Comparison of ENCODE assay signal across 8 cellular contexts in genomic region chr6:128520436-128521301, GRCh38. TPM values are rescaled to one million over a fixed set of nuclear protein-coding genes. Genes with fewer than 3 reads are reported as not detected.
DNase-seq lines count a peak whose midpoint lies in the region; ATAC-seq and TF ChIP-seq lines count a peak whose summit lies in the region.

TSS of gene PTPRK (minus strand) at chr6:128520599. CDS start at chr6:128520358, 241 bp downstream.

- H3K4me1 ChIP-seq in HUES48 (ENCODE audit: control insufficient read depth, insufficient read depth, low read length): peaks cover 23% of the 10 kb centered on the region
- peaks cover 31% of the 10 kb centered on the region for H3K4me1 ChIP-seq in osteoblast (ENCODE audit: insufficient read depth, low read length)

- peak; percentile 48 for TF ChIP-seq CTCF in glutamatergic neuron (IDR thresholded peaks at IDR 0.05; ENCODE audit: partially characterized antibody, unreplicated experiment)
- TF ChIP-seq CTCF in osteoblast (IDR thresholded peaks at IDR 0.05; ENCODE audit: extremely low read depth, low read depth, low read length): peak; percentile 24

- H3K27ac ChIP-seq in HUES48 (ENCODE audit: low read depth, low read length): peak within 1 kb of the TSS; percentile 96
- H3K27ac ChIP-seq in osteoblast (ENCODE audit: low read depth, low read length): peak within 1 kb of the TSS; percentile 93
- H3K27ac ChIP-seq in temporal lobe (ENCODE audit: low read depth, low read length): peak within 1 kb of the TSS; percentile 90

- H3K9me3 ChIP-seq in HUES48 (ENCODE audit: control insufficient read depth, insufficient read depth, low read length) (no peaks in the 10 kb centered on the region), osteoblast (ENCODE audit: low read depth, low read length) (no peaks in the 10 kb centered on the region)

- H3K4me3 ChIP-seq in HUES48 (ENCODE audit: low read depth, low read length): peak within 1 kb of the TSS; percentile 82
- peak within 1 kb of the TSS; percentile 92 for H3K4me3 ChIP-seq in osteoblast (ENCODE audit: insufficient read depth, low read length)

- H3K9me3 Mint-ChIP-seq in activated naive CD8-positive, alpha-beta T cell treated with anti-CD3 and anti-CD28 coated beads for 36 hours: no peaks in the 10 kb centered on the region
- H3K9me3 Mint-ChIP-seq in glutamatergic neuron (ENCODE audit: unreplicated experiment): peaks cover 17% of the 10 kb centered on the region

- peak within 1 kb of the TSS; percentile 87 for H3K27ac Mint-ChIP-seq in activated naive CD8-positive, alpha-beta T cell treated with anti-CD3 and anti-CD28 coated beads for 36 hours
- peak within 1 kb of the TSS; percentile 98 for H3K27ac Mint-ChIP-seq in glutamatergic neuron (ENCODE audit: unreplicated experiment)

- H3K4me1 Mint-ChIP-seq in activated naive CD8-positive, alpha-beta T cell treated with anti-CD3 and anti-CD28 coated beads for 36 hours: peaks cover 17% of the 10 kb centered on the region
- H3K4me1 Mint-ChIP-seq in glutamatergic neuron (ENCODE audit: low read depth, unreplicated experiment): peaks cover 26% of the 10 kb centered on the region

- H3K4me3 Mint-ChIP-seq in activated naive CD8-positive, alpha-beta T cell treated with anti-CD3 and anti-CD28 coated beads for 36 hours: peak within 1 kb of the TSS; percentile 94
- H3K4me3 Mint-ChIP-seq in glutamatergic neuron (ENCODE audit: unreplicated experiment): peak within 1 kb of the TSS; percentile 97

- peaks cover 55% of the 10 kb centered on the region for H3K27me3 Mint-ChIP-seq in activated naive CD8-positive, alpha-beta T cell treated with anti-CD3 and anti-CD28 coated beads for 36 hours
- peaks cover 8% of the 10 kb centered on the region for H3K27me3 Mint-ChIP-seq in glutamatergic neuron (ENCODE audit: unreplicated experiment)

- peak within 1 kb of the TSS; percentile 91 for H3K4me2 ChIP-seq in osteoblast (ENCODE audit: insufficient read depth, low read length)

- in situ Hi-C loops in SK-MEL-5 (cut with HindIII; ENCODE audit: low pct_unique_long_range_greater_than_20kb, low sequenced_read_pairs): loop anchor here (25.0 kb wide), 1 partner anchor 183 kb away; no protein-coding TSS in a partner anchor

- peak; percentile 89 for ATAC-seq in GM21390 (IDR thresholded peaks at IDR 0.05; ENCODE audit: unreplicated experiment)

- H3K27me3 ChIP-seq in HUES48 (ENCODE audit: control insufficient read depth, insufficient read depth, low read length) (no peaks in the 10 kb centered on the region), osteoblast (ENCODE audit: insufficient read depth, low read length) (no peaks in the 10 kb centered on the region)

- H2AFZ ChIP-seq in osteoblast (ENCODE audit: low read length): peak within 1 kb of the TSS; percentile 81

- peak within 1 kb of the TSS; percentile 97 for H3K9ac ChIP-seq in HUES48 (ENCODE audit: low read depth, low read length)

- H4K20me1 ChIP-seq in osteoblast (ENCODE audit: insufficient read depth, low read length): peaks cover 33% of the 10 kb centered on the region

- H3K36me3 ChIP-seq in HUES48 (ENCODE audit: control insufficient read depth, insufficient read depth, low read length) (no peaks in the 10 kb centered on the region), osteoblast (ENCODE audit: insufficient read depth, low read length) (no peaks in the 10 kb centered on the region)

- no peaks in the 10 kb centered on the region for H3K36me3 Mint-ChIP-seq in activated naive CD8-positive, alpha-beta T cell treated with anti-CD3 and anti-CD28 coated beads for 36 hours
- no peaks in the 10 kb centered on the region for H3K36me3 Mint-ChIP-seq in glutamatergic neuron (ENCODE audit: unreplicated experiment)

- H3K79me2 ChIP-seq in osteoblast (ENCODE audit: insufficient read depth, low read length): peaks cover 46% of the 10 kb centered on the region

- peak; percentile 67 for DNase-seq in DMS153 (lab: John Stamatoyannopoulos, UW)
- DNase-seq in SK-MEL-5 (ENCODE audit: low read depth, low spot score): peak; percentile 87
- peak; percentile 91 for DNase-seq in activated naive CD8-positive, alpha-beta T cell treated with anti-CD3 and anti-CD28 coated beads for 36 hours
- DNase-seq in glutamatergic neuron: peak; percentile 95
- peak; percentile 96 for DNase-seq in osteoblast (ENCODE audit: insufficient read length, low spot score, missing footprints)

RNA-seq across cellular contexts. Expression of gene PTPRK, which starts in this region (rescaled TPM):
- total RNA-seq in SK-MEL-5 (2014; rRNA removed; shearing (Covaris generic)): 25.5 and 36.5 TPM in 2 replicates
- polyA plus RNA-seq in SK-MEL-5 (2015; cell fraction: cytosol; rRNA removed): 18.9 and 34.8 TPM in 2 replicates
- 10.4 and 11.9 TPM in 2 replicates for polyA plus RNA-seq in SK-MEL-5 (2015; cell fraction: nucleus; rRNA removed)
- total RNA-seq in activated naive CD8-positive, alpha-beta T cell treated with anti-CD3 and anti-CD28 coated beads for 36 hours: 10 to 100 TPM; 13.4 to 18.0 TPM
- total RNA-seq in glutamatergic neuron (ENCODE audit: unreplicated experiment): 50.3 TPM
- 153 and 165 TPM in 2 replicates for total RNA-seq in osteoblast
- total RNA-seq in temporal lobe: 127 TPM

Comparison
In these comparisons a context has a peak if more than half of its experiments do, and no peak if none do; other contexts are left out.
1. Peak in every context shown above with its lines: DNase-seq, ATAC-seq, H3K4me3 ChIP-seq and H3K27ac ChIP-seq.